28 cellular contexts compared by ENCODE assay signal in the genomic region with DNA sequence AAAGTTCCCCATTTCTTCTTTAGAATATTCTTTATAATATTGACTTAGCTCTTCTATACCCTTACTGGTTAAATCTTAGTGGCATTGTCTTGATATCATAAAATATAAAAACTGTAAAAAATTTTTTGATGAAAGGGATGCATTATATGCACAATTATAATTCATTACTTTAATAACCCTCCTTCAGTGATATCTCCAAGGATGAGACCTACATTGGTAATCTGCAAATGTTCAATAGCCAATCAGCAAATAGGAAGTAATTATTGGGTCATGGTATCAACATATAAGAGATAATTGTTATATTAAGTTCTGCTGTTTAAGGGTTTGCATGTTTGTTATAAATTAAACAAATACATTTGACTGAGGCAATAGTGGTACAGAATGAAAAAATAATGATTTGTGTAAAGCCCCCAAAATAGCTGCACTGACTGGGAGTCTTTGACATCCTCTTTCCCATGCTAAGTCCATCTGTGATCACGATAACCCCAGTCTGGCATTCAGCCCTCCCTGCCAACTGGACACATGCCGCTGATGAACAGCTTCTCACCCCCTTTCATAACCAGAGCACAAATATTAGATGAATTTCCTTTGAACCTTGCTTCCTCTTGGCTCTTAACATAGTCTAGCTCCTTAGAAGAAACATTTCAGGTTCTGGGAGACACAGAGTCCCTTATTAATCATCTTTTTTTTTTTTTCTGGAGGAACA.
"Had no signal": no experiment of that assay in that cellular context is flagged by ENCODE, and none has a peak within 500 bp of the region (broad histone marks: within the 10 kb centered on the region; RNA-seq: fewer than 3 reads in every experiment).

No MANE protein-coding gene starts in this region.

- H3K4me3 ChIP-seq: ascending aorta, esophagus squamous epithelium, gastroesophageal sphincter had no signal

- H3K27me3 ChIP-seq: ascending aorta, brain microvascular endothelial cell, esophagus squamous epithelium, gastroesophageal sphincter had no signal

- DNase-seq: activated CD4-positive, alpha-beta memory T cell treated with anti-CD3 and anti-CD28 coated beads for 36 hours; activated CD4-positive, alpha-beta T cell treated with anti-CD3 and anti-CD28 coated beads for 36 hours; activated CD4-positive, alpha-beta T cell treated with anti-CD3 and anti-CD28 coated beads, Interleukin-2, amount 10 ng/mL, durations not matched to agents 24 days and 14 days; activated CD4-positive, CD25-positive, alpha-beta regulatory T cell; activated CD4-positive, CD25-positive, alpha-beta regulatory T cell treated with anti-CD3 and anti-CD28 coated beads, Interleukin-2, amount 50 U/mL, for 72 hours; activated CD8-positive, alpha-beta memory T cell treated with anti-CD3 and anti-CD28 coated beads, Interleukin-2, amount 10 ng/mL, durations not matched to agents 7 days and 5 days; activated CD8-positive, alpha-beta memory T cell treated with anti-CD3 and anti-CD28 coated beads, Interleukin-2, amount 50 U/mL, for 4 hours; activated CD8-positive, alpha-beta T cell treated with anti-CD3 and anti-CD28 coated beads, Interleukin-2, amount 10 ng/mL, durations not matched to agents 7 days and 5 days; activated effector memory CD4-positive, alpha-beta T cell treated with anti-CD3 and anti-CD28 coated beads, Interleukin-2, amount 50 U/mL, for 16 hours; activated naive CD4-positive, alpha-beta T cell treated with anti-CD3 and anti-CD28 coated beads for 36 hours; activated naive CD8-positive, alpha-beta T cell treated with anti-CD3 and anti-CD28 coated beads, Interleukin-2, amount 10 ng/mL, durations not matched to agents 7 days and 5 days; activated T-cell treated with anti-CD3 and anti-CD28 coated beads, Interleukin-2, amount 50 U/mL, for 1 hour; activated T-cell treated with anti-CD3 and anti-CD28 coated beads, Interleukin-2, amount 50 U/mL, for 48 hours; brain microvascular endothelial cell; cortex of kidney; dermis blood vessel endothelial cell; effector CD8-positive, alpha-beta T cell; esophagus squamous epithelium; foreskin melanocyte; T-helper 2 cell had no signal

- H3K9me3 ChIP-seq: ascending aorta, esophagus squamous epithelium, gastroesophageal sphincter had no signal

- ATAC-seq: activated CD4-positive, alpha-beta T cell treated with anti-CD3 and anti-CD28 coated beads for 36 hours; activated CD8-positive, alpha-beta memory T cell treated with anti-CD3 and anti-CD28 coated beads, Interleukin-2, amount 10 ng/mL, durations not matched to agents 7 days and 5 days; activated CD8-positive, alpha-beta T cell treated with anti-CD3 and anti-CD28 coated beads, Interleukin-2, amount 10 ng/mL, durations not matched to agents 7 days and 5 days; activated naive CD4-positive, alpha-beta T cell treated with anti-CD3 and anti-CD28 coated beads, Interleukin-2, amount 50 U/mL, for 72 hours; gastroesophageal sphincter had no signal

- H3K36me3 ChIP-seq: brain microvascular endothelial cell, esophagus squamous epithelium, gastroesophageal sphincter had no signal

- H3K4me1 ChIP-seq: ascending aorta, esophagus squamous epithelium, gastroesophageal sphincter had no signal

- H3K27ac ChIP-seq: ascending aorta, brain microvascular endothelial cell, epithelial cell of prostate, esophagus squamous epithelium, gastroesophageal sphincter had no signal

- FAIRE-seq: bronchial epithelial cell, colon, endometrium, endothelial cell of umbilical vein had no signal
